9 cellular contexts compared by ENCODE assay signal in the genomic region with DNA sequence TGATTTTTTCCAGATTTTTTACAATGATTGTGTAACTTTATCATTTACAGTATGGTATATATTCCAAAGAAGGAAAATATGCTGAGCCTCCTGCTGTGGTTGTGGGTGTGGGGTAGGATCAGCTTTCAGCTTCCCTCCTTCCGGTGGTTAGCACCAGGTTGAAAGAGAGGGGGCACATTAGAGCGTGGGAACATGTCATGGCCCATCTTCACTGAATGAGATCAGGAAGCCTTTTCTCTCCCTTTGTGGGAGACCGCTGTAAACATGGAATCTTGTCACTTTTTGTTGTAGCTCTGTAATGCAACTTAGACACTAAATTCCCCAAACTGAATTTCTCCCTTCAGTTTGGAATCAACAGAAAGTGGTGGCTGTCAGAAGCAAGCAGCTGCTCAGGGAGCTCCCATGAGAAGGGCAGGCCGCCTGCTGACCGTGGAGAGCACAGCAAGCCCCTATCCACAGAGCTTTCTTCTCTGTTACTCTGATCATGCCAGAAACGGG.
DNase-seq lines count a peak whose midpoint lies in the region; ATAC-seq and TF ChIP-seq lines count a peak whose summit lies in the region.
"Had no signal": no experiment of that assay in that cellular context is flagged by ENCODE, and none has a peak within 500 bp of the region (broad histone marks: within the 10 kb centered on the region; RNA-seq: fewer than 3 reads in every experiment).

No MANE protein-coding gene starts in this region.

- H3K27ac ChIP-seq in WERI-Rb-1 (no peak overlapping the region), right cardiac atrium (ENCODE audit: low read length) (no peak overlapping the region), temporal lobe (ENCODE audit: low read depth, low read length) (peak overlapping the region; percentile 45)
- H3K27ac ChIP-seq: C4-2B had no signal

- 47% methylated on average over 6 of the region's 6 CpGs for WGBS in right cardiac atrium

- no peaks in the 10 kb centered on the region; the same call in 1 of the 2 replicates for H3K36me3 ChIP-seq in WERI-Rb-1

- DNase-seq in NCI-H526 (lab: John Stamatoyannopoulos, UW): peak; percentile 15 to 35
- no peak for DNase-seq in NCI-H526 treated with DMSO at 0.1 percent for 48 hours (lab: John Stamatoyannopoulos, UW)
- DNase-seq in WERI-Rb-1: peak; percentile 63
- peak; percentile 61 to 78 (median 77) for DNase-seq in right cardiac atrium
- DNase-seq in activated CD4-positive, CD25-positive, alpha-beta regulatory T cell (lab: John Stamatoyannopoulos, UW): no peak

- no peak overlapping the region for H3K4me3 ChIP-seq in WERI-Rb-1 (ENCODE audit: low read depth, low read length)
- H3K4me3 ChIP-seq in right cardiac atrium (ENCODE audit: low read length): no peak overlapping the region

- intact Hi-C loops in right cardiac atrium (cut with DNase I): loop anchor here in 2 of 4 donors (5.0 to 10.0 kb wide), 2 partner anchors 471 to 473 kb away; no protein-coding TSS in a partner anchor

- H3K9me3 ChIP-seq in WERI-Rb-1 (ENCODE audit: severe bottlenecking) (no peaks in the 10 kb centered on the region), right cardiac atrium (ENCODE audit: control insufficient read depth, low read length) (no peaks in the 10 kb centered on the region)

- no peaks in the 10 kb centered on the region for H3K4me1 ChIP-seq in right cardiac atrium (ENCODE audit: control insufficient read depth, insufficient read depth, low read length)

- H3K27me3 ChIP-seq in WERI-Rb-1 (ENCODE audit: insufficient read depth, low read depth, severe bottlenecking): no peaks in the 10 kb centered on the region
- no peaks in the 10 kb centered on the region for H3K27me3 ChIP-seq in right cardiac atrium (ENCODE audit: control insufficient read depth, insufficient read depth)

- ATAC-seq in right cardiac atrium (peak; percentile 76 to 81), GM19397 (IDR thresholded peaks at IDR 0.05; ENCODE audit: unreplicated experiment) (no peak), GM18858 (IDR thresholded peaks at IDR 0.05; ENCODE audit: unreplicated experiment) (no peak)

- TF ChIP-seq CTCF in WERI-Rb-1 (IDR thresholded peaks at IDR 0.05; ENCODE audit: low read depth, low read length): peak; percentile 69

Comparison
In these comparisons a context has a peak if more than half of its experiments do, and no peak if none do; other contexts are left out.
1. DNase-seq: peak in NCI-H526 (2 of 2), WERI-Rb-1 (single experiment) and right cardiac atrium (3 of 3); none in NCI-H526 treated with DMSO at 0.1 percent for 48 hours (single experiment) and activated CD4-positive, CD25-positive, alpha-beta regulatory T cell (0 of 4).
2. ATAC-seq: peak in right cardiac atrium (2 of 2); none in GM19397 (single experiment) and GM18858 (single experiment).